In the genomic region with DNA sequence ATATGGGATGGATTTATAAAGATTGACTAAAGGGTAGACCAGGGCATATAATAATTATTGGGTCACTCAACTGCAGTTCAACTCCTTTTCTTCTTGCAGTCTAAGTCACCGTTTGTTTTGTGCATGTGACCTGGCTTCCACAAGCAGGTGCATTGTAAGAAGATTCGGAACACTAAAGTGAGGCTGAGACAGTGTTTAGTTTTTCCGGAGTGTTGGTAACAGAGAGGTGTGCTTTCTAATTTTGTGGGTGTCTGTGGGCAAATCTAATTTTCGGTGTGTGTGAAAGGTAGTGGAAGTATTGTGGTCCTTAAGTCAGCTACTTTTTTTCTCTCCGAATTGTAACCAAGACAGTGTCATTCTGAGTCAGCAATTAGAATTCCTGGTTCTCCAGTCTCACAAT, we compare ENCODE assay signal across 24 cellular contexts.
"Had no signal": no experiment of that assay in that cellular context is flagged by ENCODE, and none has a peak within 500 bp of the region (broad histone marks: within the 10 kb centered on the region; RNA-seq: fewer than 3 reads in every experiment).

No MANE protein-coding gene starts in this region.

- H3K27ac Mint-ChIP-seq: dendritic cell treated with granulocyte-macrophage colony-stimulating factor and Interleukin-4, amounts not matched to agents 40 ng/mL and 50 ng/mL, for 4 days; effector memory CD8-positive, alpha-beta T cell; endodermal cell; mesothelial cell of epicardium had no signal

- H3K4me3 Mint-ChIP-seq: dendritic cell treated with granulocyte-macrophage colony-stimulating factor and Interleukin-4, amounts not matched to agents 40 ng/mL and 50 ng/mL, for 4 days; effector memory CD8-positive, alpha-beta T cell; endodermal cell; mesothelial cell of epicardium had no signal

- H3K4me1 Mint-ChIP-seq: endodermal cell, mesothelial cell of epicardium had no signal

- DNase-seq: colonic mucosa; cortex of kidney; effector CD8-positive, alpha-beta T cell; effector memory CD8-positive, alpha-beta T cell; endodermal cell; erythroblast; esophagus squamous epithelium; foreskin fibroblast; foreskin melanocyte; gastrocnemius medialis; glutamatergic neuron; head of caudate nucleus; heart right ventricle; hippocampal formation; left cardiac atrium; left lung; left ventricle myocardium superior; lower lobe of right lung; mesenchymal stem cell; mucosa of descending colon had no signal

- H3K9me3 Mint-ChIP-seq: dendritic cell treated with granulocyte-macrophage colony-stimulating factor and Interleukin-4, amounts not matched to agents 40 ng/mL and 50 ng/mL, for 4 days; endodermal cell had no signal

- ATAC-seq: effector memory CD8-positive, alpha-beta T cell; esophagus mucosa; gastrocnemius medialis; heart right ventricle; left cardiac atrium; left lung; left ventricle myocardium superior; lower lobe of right lung; mucosa of descending colon had no signal

- H3K9me3 ChIP-seq: colonic mucosa, esophagus squamous epithelium, gastrocnemius medialis, lower lobe of right lung, mucosa of descending colon had no signal

- H3K27me3 Mint-ChIP-seq: dendritic cell treated with granulocyte-macrophage colony-stimulating factor and Interleukin-4, amounts not matched to agents 40 ng/mL and 50 ng/mL, for 4 days; effector memory CD8-positive, alpha-beta T cell had no signal

- H3K4me1 ChIP-seq: colonic mucosa, esophagus squamous epithelium, gastrocnemius medialis, heart right ventricle, left lung, lower lobe of right lung had no signal

- H3K36me3 Mint-ChIP-seq: mesothelial cell of epicardium had no signal

- H3K27ac ChIP-seq: colonic mucosa, epithelial cell of prostate, esophagus squamous epithelium, gastrocnemius medialis, heart right ventricle, left lung, lower lobe of right lung had no signal

- H3K27me3 ChIP-seq: colonic mucosa, esophagus squamous epithelium, gastrocnemius medialis, heart right ventricle, left lung had no signal

- H3K36me3 ChIP-seq: colonic mucosa, esophagus squamous epithelium, gastrocnemius medialis, heart right ventricle, left lung, lower lobe of right lung had no signal

- H3K4me3 ChIP-seq: colonic mucosa, esophagus squamous epithelium, gastrocnemius medialis, heart right ventricle, left lung, lower lobe of right lung, mucosa of descending colon had no signal
